ENCODE assay signal across 12 cellular contexts in the genomic region with DNA sequence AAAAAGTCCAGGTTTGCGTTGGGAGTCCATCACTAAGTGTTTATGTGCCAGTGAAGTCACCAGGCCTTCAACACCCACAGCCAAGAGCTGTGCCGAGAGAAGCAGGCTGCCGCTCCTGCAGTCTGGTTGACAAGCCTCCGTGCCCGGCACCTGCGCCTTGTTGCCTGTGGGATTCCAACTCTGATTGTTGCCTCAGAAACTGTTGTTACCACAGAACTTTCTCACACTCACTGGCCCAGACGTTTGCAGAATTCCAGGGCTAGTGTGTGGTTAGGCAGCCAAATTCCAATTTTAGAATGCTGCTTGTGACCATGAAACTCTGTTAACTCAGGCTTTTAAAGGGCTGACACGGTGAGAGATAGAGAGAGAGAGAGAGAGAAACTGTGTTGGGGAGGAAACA.
DNase-seq lines count a peak whose midpoint lies in the region; ATAC-seq and TF ChIP-seq lines count a peak whose summit lies in the region.
"Had no signal": no experiment of that assay in that cellular context is flagged by ENCODE, and none has a peak within 500 bp of the region (broad histone marks: within the 10 kb centered on the region; RNA-seq: fewer than 3 reads in every experiment).

No MANE protein-coding gene starts in this region.

- 69 to 84% methylated on average over 7 to 8 of the region's 8 CpGs for WGBS in endodermal cell (ENCODE audit: insufficient coverage in 1 of 2, insufficient read length in 1 of 2), 2 experiments
- 32 to 48% methylated on average over 8 of the region's 8 CpGs for WGBS in testis, 2 donors

- intact Hi-C loops in testis (cut with DNase I; ENCODE audit: low total_unique reads) = no loop called here

- peaks cover 30% of the 10 kb centered on the region for H3K4me1 Mint-ChIP-seq in endodermal cell

- H3K9me3 ChIP-seq in endodermal cell (ENCODE audit: control insufficient read depth, low read length) (no peaks in the 10 kb centered on the region), testis (no peaks in the 10 kb centered on the region)

- no peak overlapping the region for H3K27ac Mint-ChIP-seq in endodermal cell
- H3K27ac Mint-ChIP-seq: naive B cell had no signal

- no peaks in the 10 kb centered on the region for H3K36me3 Mint-ChIP-seq in endodermal cell (ENCODE audit: low read depth)
- H3K36me3 Mint-ChIP-seq: naive B cell had no signal

- H3K4me3 ChIP-seq in endodermal cell (ENCODE audit: low read length) (no peak overlapping the region), testis (no peak overlapping the region)
- H3K4me3 ChIP-seq: K562, PC-9 had no signal

- H3K4me3 Mint-ChIP-seq in endodermal cell = no peak overlapping the region
- H3K4me3 Mint-ChIP-seq: naive B cell had no signal

- DNase-seq in LHCN-M2 (ENCODE audit: low read depth) (peak; percentile 78), endodermal cell (peak; percentile 74), medulla oblongata (ENCODE audit: extremely low spot score) (peak; percentile 78), testis (peak; percentile 27), HUDEP-2 (lab: John Stamatoyannopoulos, UW; ENCODE audit: unreplicated experiment in 76 of 76) (no peak), KG1 (lab: John Stamatoyannopoulos, UW) (no peak)
- DNase-seq in stimulated activated naive CD8-positive, alpha-beta T cell treated with anti-CD3 and anti-CD28 coated beads, Interleukin-15, Interleukin-2, amounts not matched to agents 100 U/mL and 50 U/mL, for 24 hours = no peak
- no peak for DNase-seq in stimulated activated CD4-positive, alpha-beta T cell treated with anti-CD3 and anti-CD28 coated beads, Interleukin-4, amount 100 ng/mL, for 24 hours
- DNase-seq: activated CD4-positive, alpha-beta T cell treated with anti-CD3 and anti-CD28 coated beads, Interleukin-2, amount 50 U/mL, for 48 hours; naive B cell; PC-9 had no signal

- H3K36me3 ChIP-seq in endodermal cell (ENCODE audit: control insufficient read depth, insufficient read depth, low read length) (no peaks in the 10 kb centered on the region), testis (ENCODE audit: low read depth, missing control alignments) (no peaks in the 10 kb centered on the region)

- no peak overlapping the region for H3K9ac ChIP-seq in endodermal cell (ENCODE audit: extremely low read depth, low read length, poor library complexity, severe bottlenecking)

- H3K27me3 ChIP-seq in endodermal cell (ENCODE audit: control insufficient read depth, insufficient read depth, low read length, poor library complexity, severe bottlenecking) (no peaks in the 10 kb centered on the region), testis (no peaks in the 10 kb centered on the region)

- ATAC-seq in stimulated activated naive CD8-positive, alpha-beta T cell treated with anti-CD3 and anti-CD28 coated beads, Interleukin-15, Interleukin-2, amounts not matched to agents 100 U/mL and 50 U/mL, for 24 hours = no peak
- ATAC-seq: K562 had no signal

- H3K27me3 Mint-ChIP-seq in endodermal cell (ENCODE audit: insufficient read depth) = peaks cover 11% of the 10 kb centered on the region

- H3K9me3 Mint-ChIP-seq in endodermal cell = no peaks in the 10 kb centered on the region
- H3K9me3 Mint-ChIP-seq: naive B cell had no signal

- no peak for TF ChIP-seq POLR2A in testis (IDR thresholded peaks at IDR 0.05)

- TF ChIP-seq CTCF in endodermal cell (conservative IDR thresholded peaks at IDR 0.05) (no peak), testis (IDR thresholded peaks at IDR 0.05) (no peak)

- H3K4me1 ChIP-seq in endodermal cell (ENCODE audit: control insufficient read depth, insufficient read depth, low read length) = peaks cover 13% of the 10 kb centered on the region
- H3K4me1 ChIP-seq in testis = no peaks in the 10 kb centered on the region

- H3K27ac ChIP-seq in endodermal cell (ENCODE audit: low read depth, low read length) (peak overlapping the region; percentile 33), testis (no peak overlapping the region)
- H3K27ac ChIP-seq: PC-9 had no signal

Comparison
In these comparisons a context has a peak if more than half of its experiments do, and no peak if none do; other contexts are left out.
1. DNase-seq: peak in LHCN-M2 (single experiment), endodermal cell (single experiment), medulla oblongata (single experiment) and testis (single experiment); none in HUDEP-2 (0 of 76), KG1 (single experiment), stimulated activated naive CD8-positive, alpha-beta T cell treated with anti-CD3 and anti-CD28 coated beads, Interleukin-15, Interleukin-2, amounts not matched to agents 100 U/mL and 50 U/mL, for 24 hours (single experiment) and stimulated activated CD4-positive, alpha-beta T cell treated with anti-CD3 and anti-CD28 coated beads, Interleukin-4, amount 100 ng/mL, for 24 hours (single experiment).